In the genomic region with DNA sequence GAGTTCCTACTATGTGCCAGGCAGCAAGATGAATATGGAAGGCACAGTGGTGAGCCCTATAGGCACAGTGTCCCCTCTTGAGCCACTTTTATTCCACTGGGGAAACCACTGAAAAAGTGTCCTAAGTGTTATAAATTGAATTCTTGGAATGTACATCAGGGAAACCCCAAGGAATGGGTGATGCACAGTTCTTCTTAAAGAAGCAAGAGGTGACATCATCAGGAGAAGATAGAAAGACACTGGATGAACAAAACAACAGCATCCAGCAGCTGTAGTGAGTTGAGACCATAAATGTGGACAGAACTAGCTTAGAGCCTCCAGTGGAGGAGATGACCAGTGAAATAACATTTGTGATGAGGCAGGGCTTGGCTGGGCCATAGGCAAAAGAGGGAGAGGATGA, we compare ENCODE assay signal across 16 cellular contexts.
DNase-seq lines count a peak whose midpoint lies in the region; ATAC-seq and TF ChIP-seq lines count a peak whose summit lies in the region.
"Had no signal": no experiment of that assay in that cellular context is flagged by ENCODE, and none has a peak within 500 bp of the region (broad histone marks: within the 10 kb centered on the region; RNA-seq: fewer than 3 reads in every experiment).

No MANE protein-coding gene starts in this region.

- H3K9me2 ChIP-seq in GM23248 (ENCODE audit: insufficient read depth): no peaks in the 10 kb centered on the region

- H4K20me1 ChIP-seq in GM23248 (ENCODE audit: insufficient read depth): no peaks in the 10 kb centered on the region
- H4K20me1 ChIP-seq: BLaER1 treated with 17β-estradiol and CSF1 and Interleukin-3, amounts not matched to agents 10 nM and 100 nM had no signal

- no peak overlapping the region for H3K4me3 ChIP-seq in AG10803 (ENCODE audit: low read length)
- H3K4me3 ChIP-seq in GM23248: no peak overlapping the region
- no peak overlapping the region for H3K4me3 ChIP-seq in choroid plexus epithelial cell (ENCODE audit: low read depth, low read length)
- no peak overlapping the region for H3K4me3 ChIP-seq in mesenchymal stem cell (ENCODE audit: insufficient read depth in 1 of 2, low read depth in 1 of 2, low read length in 2 of 2)
- no peak overlapping the region for H3K4me3 ChIP-seq in heart right ventricle
- H3K4me3 ChIP-seq in mesendoderm (ENCODE audit: low read length): no peak overlapping the region
- H3K4me3 ChIP-seq: BLaER1 treated with 17β-estradiol and CSF1 and Interleukin-3, amounts not matched to agents 10 nM and 100 nM; GM12878; HAP-1 had no signal

- H3K4me2 ChIP-seq in GM23248 (ENCODE audit: unreplicated experiment): no peak overlapping the region
- H3K4me2 ChIP-seq in mesenchymal stem cell (ENCODE audit: low read length, poor library complexity, severe bottlenecking): no peak overlapping the region
- H3K4me2 ChIP-seq in mesendoderm (ENCODE audit: low read length): no peak overlapping the region
- H3K4me2 ChIP-seq: BLaER1 treated with 17β-estradiol and CSF1 and Interleukin-3, amounts not matched to agents 10 nM and 100 nM had no signal

- peak; percentile 4 for DNase-seq in AG10803 (ENCODE audit: low read depth)
- peak; percentile 25 for DNase-seq in GM23248
- peak; percentile 41 for DNase-seq in choroid plexus epithelial cell (ENCODE audit: low read depth)
- peak; percentile 50 for DNase-seq in mesenchymal stem cell
- DNase-seq in heart right ventricle: no peak
- DNase-seq in DMS 273 (lab: John Stamatoyannopoulos, UW; ENCODE audit: unreplicated experiment): no peak
- no peak for DNase-seq in mesendoderm
- DNase-seq in effector CD4-positive, alpha-beta T cell: no peak
- DNase-seq: 8988T; Calu3; CD8-positive, alpha-beta T cell; DMS153; DMS79 had no signal

- H4K5ac ChIP-seq in mesendoderm (ENCODE audit: low read length): no peak overlapping the region

- H3K27me3 ChIP-seq in GM23248 (replicated peaks; ENCODE audit: insufficient read depth) (peaks cover 4% of the 10 kb centered on the region; the same call in 1 of the 2 replicates), mesenchymal stem cell (ENCODE audit: control insufficient read depth in 1 of 2, insufficient read depth in 1 of 2, low read length in 2 of 2) (peaks cover 0 to 3% of the 10 kb centered on the region in 2 experiments), heart right ventricle (no peaks in the 10 kb centered on the region), mesendoderm (ENCODE audit: insufficient read depth, low read length, poor library complexity) (no peaks in the 10 kb centered on the region)
- H3K27me3 ChIP-seq: BLaER1 treated with 17β-estradiol and CSF1 and Interleukin-3, amounts not matched to agents 10 nM and 100 nM had no signal

- H3K79me2 ChIP-seq in GM23248 (ENCODE audit: insufficient read depth): no peaks in the 10 kb centered on the region
- no peaks in the 10 kb centered on the region for H3K79me2 ChIP-seq in mesendoderm (ENCODE audit: control insufficient read depth, insufficient read depth, low read length)

- H3K4ac ChIP-seq in mesenchymal stem cell (ENCODE audit: low read depth in 1 of 2, low read length in 2 of 2) (no peak overlapping the region), mesendoderm (ENCODE audit: low read depth, low read length) (no peak overlapping the region)

- no peak overlapping the region for H2BK15ac ChIP-seq in mesenchymal stem cell (ENCODE audit: low read depth, poor library complexity, severe bottlenecking)
- no peak overlapping the region for H2BK15ac ChIP-seq in mesendoderm (replicated peaks; ENCODE audit: low read depth)

- H3K27ac ChIP-seq in GM23248: no peak overlapping the region
- no peak overlapping the region for H3K27ac ChIP-seq in mesenchymal stem cell (ENCODE audit: low read length, poor library complexity, severe bottlenecking)
- no peak overlapping the region for H3K27ac ChIP-seq in heart right ventricle
- no peak overlapping the region for H3K27ac ChIP-seq in mesendoderm (ENCODE audit: low read depth, low read length)
- H3K27ac ChIP-seq: BLaER1 treated with 17β-estradiol and CSF1 and Interleukin-3, amounts not matched to agents 10 nM and 100 nM had no signal

- no peak overlapping the region for H3K23ac ChIP-seq in mesenchymal stem cell (ENCODE audit: low read length in 2 of 2)
- H3K23ac ChIP-seq in mesendoderm (ENCODE audit: low read length): no peak overlapping the region

- H2BK12ac ChIP-seq in mesenchymal stem cell (ENCODE audit: low read length in 2 of 2): peak overlapping the region in 1 of 2 experiments; percentile 79

- H4K8ac ChIP-seq in mesenchymal stem cell (ENCODE audit: low read length) (no peak overlapping the region), mesendoderm (ENCODE audit: low read depth, low read length) (no peak overlapping the region)

- TF ChIP-seq CTCF in AG10803 (conservative IDR thresholded peaks at IDR 0.05; ENCODE audit: low read length): no peak
- TF ChIP-seq CTCF in choroid plexus epithelial cell (conservative IDR thresholded peaks at IDR 0.05; ENCODE audit: low read depth, low read length): no peak
- TF ChIP-seq CTCF in heart right ventricle (IDR thresholded peaks at IDR 0.05): no peak

- H3K9me3 ChIP-seq in GM23248 (ENCODE audit: low read depth) (no peaks in the 10 kb centered on the region), mesenchymal stem cell (ENCODE audit: control insufficient read depth, low read length) (no peaks in the 10 kb centered on the region), heart right ventricle (no peaks in the 10 kb centered on the region)

- intact Hi-C loops in heart right ventricle (cut with DNase I): no loop called here

- H2AK5ac ChIP-seq in mesenchymal stem cell (ENCODE audit: low read length, severe bottlenecking) (no peak overlapping the region), mesendoderm (ENCODE audit: low read length) (no peak overlapping the region)

- H3F3A ChIP-seq in GM23248 (ENCODE audit: insufficient read depth): no peaks in the 10 kb centered on the region

- no peak overlapping the region for H3K18ac ChIP-seq in mesenchymal stem cell (ENCODE audit: low read depth in 1 of 2, low read length in 2 of 2)
- no peak overlapping the region for H3K18ac ChIP-seq in mesendoderm (ENCODE audit: low read length)

- in situ Hi-C loops in GM23248 (cut with MboI): no loop called here

- H2AFZ ChIP-seq in GM23248 (no peak overlapping the region), mesenchymal stem cell (ENCODE audit: low read depth, low read length) (no peak overlapping the region)

- H2BK5ac ChIP-seq in mesenchymal stem cell (ENCODE audit: low read depth, low read length, poor library complexity, severe bottlenecking) (no peak overlapping the region), mesendoderm (ENCODE audit: low read length) (no peak overlapping the region)

- H3K4me1 ChIP-seq in GM23248 (ENCODE audit: insufficient read depth) (no peaks in the 10 kb centered on the region), mesenchymal stem cell (ENCODE audit: control insufficient read depth, insufficient read depth, low read depth, low read length) (no peaks in the 10 kb centered on the region), heart right ventricle (peaks cover 0 to 23% (median 4%) of the 10 kb centered on the region in 9 donors), mesendoderm (ENCODE audit: control insufficient read depth, low read depth, low read length) (no peaks in the 10 kb centered on the region)
- H3K4me1 ChIP-seq: HAP-1 had no signal

- H3K36me3 ChIP-seq in GM23248 (ENCODE audit: low read depth): no peaks in the 10 kb centered on the region
- no peaks in the 10 kb centered on the region for H3K36me3 ChIP-seq in mesenchymal stem cell (ENCODE audit: control insufficient read depth in 1 of 2, insufficient read depth in 2 of 2, low read depth in 1 of 2, low read length in 2 of 2)
- H3K36me3 ChIP-seq in heart right ventricle: no peaks in the 10 kb centered on the region
- H3K36me3 ChIP-seq in mesendoderm (ENCODE audit: control insufficient read depth, insufficient read depth, low read length): no peaks in the 10 kb centered on the region
- H3K36me3 ChIP-seq: HAP-1 had no signal

- H3K79me1 ChIP-seq in mesenchymal stem cell (replicated peaks; ENCODE audit: low read length, poor library complexity, severe bottlenecking) (no peaks in the 10 kb centered on the region), mesendoderm (ENCODE audit: low read length) (no peaks in the 10 kb centered on the region)

- H3K9ac ChIP-seq in GM23248 (no peak overlapping the region), mesenchymal stem cell (ENCODE audit: low read length) (no peak overlapping the region), mesendoderm (ENCODE audit: low read length) (no peak overlapping the region)
- H3K9ac ChIP-seq: BLaER1 treated with 17β-estradiol and CSF1 and Interleukin-3, amounts not matched to agents 10 nM and 100 nM had no signal

- no peak overlapping the region for H3K56ac ChIP-seq in mesendoderm (ENCODE audit: low read length)

- H4K91ac ChIP-seq in mesenchymal stem cell (ENCODE audit: low read length): no peak overlapping the region

- no peak overlapping the region for H3K14ac ChIP-seq in mesenchymal stem cell (ENCODE audit: low read length in 2 of 2)

- no peak for ATAC-seq in heart right ventricle
- ATAC-seq: CD8-positive, alpha-beta T cell; GM12878 had no signal

- H2BK120ac ChIP-seq in mesenchymal stem cell (ENCODE audit: low read depth, low read length): no peak overlapping the region
- H2BK120ac ChIP-seq in mesendoderm (ENCODE audit: low read depth, low read length): no peak overlapping the region

Comparison
In these comparisons a context has a peak if more than half of its experiments do, and no peak if none do; other contexts are left out.
1. DNase-seq: peak in AG10803 (single experiment), GM23248 (single experiment), choroid plexus epithelial cell (single experiment) and mesenchymal stem cell (single experiment); none in heart right ventricle (0 of 2), DMS 273 (single experiment), mesendoderm (single experiment) and effector CD4-positive, alpha-beta T cell (single experiment).